In the genomic region with DNA sequence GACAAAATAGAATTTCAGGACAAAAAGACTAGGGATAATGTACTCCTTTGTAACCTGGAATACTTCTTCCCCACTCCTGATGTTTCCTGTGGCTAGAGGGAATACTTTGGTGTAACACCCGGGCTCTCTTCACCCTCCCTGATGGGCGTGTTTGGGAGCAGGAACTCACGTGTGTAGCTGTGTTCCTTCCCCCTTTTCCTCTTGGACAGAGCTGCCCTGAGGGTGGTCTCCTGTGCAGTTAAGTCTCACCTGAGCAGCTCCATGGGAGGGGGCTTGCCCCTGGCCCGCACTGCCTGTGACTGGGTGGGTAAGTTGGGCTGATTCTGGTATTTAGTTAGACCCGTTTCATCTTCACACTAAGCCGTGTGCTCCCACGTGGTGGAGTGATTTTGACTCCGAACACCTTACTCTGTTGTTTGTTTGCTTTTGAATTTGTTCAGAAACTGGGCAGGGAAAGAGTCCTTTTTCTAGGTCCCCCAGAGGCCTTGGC, we compare ENCODE assay signal across 1 cellular context.
TF ChIP-seq lines count a peak whose summit lies in the region.

No MANE protein-coding gene starts in this region.

TF ChIP-seq in HepG2, 621 proteins besides CTCF, POLR2A, EP300 and RAD21 (continued from another document and continues in another):
- TF ChIP-seq, protein P1, sequence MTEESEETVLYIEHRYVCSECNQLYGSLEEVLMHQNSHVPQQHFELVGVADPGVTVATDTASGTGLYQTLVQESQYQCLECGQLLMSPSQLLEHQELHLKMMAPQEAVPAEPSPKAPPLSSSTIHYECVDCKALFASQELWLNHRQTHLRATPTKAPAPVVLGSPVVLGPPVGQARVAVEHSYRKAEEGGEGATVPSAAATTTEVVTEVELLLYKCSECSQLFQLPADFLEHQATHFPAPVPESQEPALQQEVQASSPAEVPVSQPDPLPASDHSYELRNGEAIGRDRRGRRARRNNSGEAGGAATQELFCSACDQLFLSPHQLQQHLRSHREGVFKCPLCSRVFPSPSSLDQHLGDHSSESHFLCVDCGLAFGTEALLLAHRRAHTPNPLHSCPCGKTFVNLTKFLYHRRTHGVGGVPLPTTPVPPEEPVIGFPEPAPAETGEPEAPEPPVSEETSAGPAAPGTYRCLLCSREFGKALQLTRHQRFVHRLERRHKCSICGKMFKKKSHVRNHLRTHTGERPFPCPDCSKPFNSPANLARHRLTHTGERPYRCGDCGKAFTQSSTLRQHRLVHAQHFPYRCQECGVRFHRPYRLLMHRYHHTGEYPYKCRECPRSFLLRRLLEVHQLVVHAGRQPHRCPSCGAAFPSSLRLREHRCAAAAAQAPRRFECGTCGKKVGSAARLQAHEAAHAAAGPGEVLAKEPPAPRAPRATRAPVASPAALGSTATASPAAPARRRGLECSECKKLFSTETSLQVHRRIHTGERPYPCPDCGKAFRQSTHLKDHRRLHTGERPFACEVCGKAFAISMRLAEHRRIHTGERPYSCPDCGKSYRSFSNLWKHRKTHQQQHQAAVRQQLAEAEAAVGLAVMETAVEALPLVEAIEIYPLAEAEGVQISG (CRISPR knock-in tag; IDR thresholded peaks at IDR 0.05), result peak; percentile 86
- TF ChIP-seq ZNF709 (CRISPR knock-in tag; IDR thresholded peaks at IDR 0.05), result peak; percentile 22; the same call in 1 of the 2 replicates
- TF ChIP-seq U2AF1 (optimal IDR thresholded peaks at IDR 0.05; ENCODE audit: low read depth, low read length), result no peak
- peak; percentile 88; the same call in 1 of the 2 replicates for TF ChIP-seq EHMT2 (IDR thresholded peaks at IDR 0.05; ENCODE audit: borderline replicate concordance, low read depth, low read length)
- TF ChIP-seq MTA3 (CRISPR knock-in tag; IDR thresholded peaks at IDR 0.05), result no peak
- no peak for TF ChIP-seq ZNF75D (CRISPR knock-in tag; IDR thresholded peaks at IDR 0.05; ENCODE audit: borderline replicate concordance)
- no peak for TF ChIP-seq SYNCRIP (IDR thresholded peaks at IDR 0.05; ENCODE audit: insufficient read depth, low read depth, low read length)
- TF ChIP-seq CBFB (CRISPR knock-in tag; IDR thresholded peaks at IDR 0.05), result peak; percentile 73
- no peak for TF ChIP-seq NFE2L2 (IDR thresholded peaks at IDR 0.05; ENCODE audit: low read length)
- TF ChIP-seq, protein P2, sequence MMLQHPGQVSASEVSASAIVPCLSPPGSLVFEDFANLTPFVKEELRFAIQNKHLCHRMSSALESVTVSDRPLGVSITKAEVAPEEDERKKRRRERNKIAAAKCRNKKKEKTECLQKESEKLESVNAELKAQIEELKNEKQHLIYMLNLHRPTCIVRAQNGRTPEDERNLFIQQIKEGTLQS (CRISPR knock-in tag; IDR thresholded peaks at IDR 0.05), result peak; percentile 39; the same call in 1 of the 2 replicates
- TF ChIP-seq TEAD3 (CRISPR knock-in tag; optimal IDR thresholded peaks at IDR 0.05; ENCODE audit: borderline replicate concordance), result peak; percentile 66
- no peak for TF ChIP-seq ZNF530 (CRISPR knock-in tag; IDR thresholded peaks at IDR 0.05; ENCODE audit: low read depth)
- TF ChIP-seq, protein P3, sequence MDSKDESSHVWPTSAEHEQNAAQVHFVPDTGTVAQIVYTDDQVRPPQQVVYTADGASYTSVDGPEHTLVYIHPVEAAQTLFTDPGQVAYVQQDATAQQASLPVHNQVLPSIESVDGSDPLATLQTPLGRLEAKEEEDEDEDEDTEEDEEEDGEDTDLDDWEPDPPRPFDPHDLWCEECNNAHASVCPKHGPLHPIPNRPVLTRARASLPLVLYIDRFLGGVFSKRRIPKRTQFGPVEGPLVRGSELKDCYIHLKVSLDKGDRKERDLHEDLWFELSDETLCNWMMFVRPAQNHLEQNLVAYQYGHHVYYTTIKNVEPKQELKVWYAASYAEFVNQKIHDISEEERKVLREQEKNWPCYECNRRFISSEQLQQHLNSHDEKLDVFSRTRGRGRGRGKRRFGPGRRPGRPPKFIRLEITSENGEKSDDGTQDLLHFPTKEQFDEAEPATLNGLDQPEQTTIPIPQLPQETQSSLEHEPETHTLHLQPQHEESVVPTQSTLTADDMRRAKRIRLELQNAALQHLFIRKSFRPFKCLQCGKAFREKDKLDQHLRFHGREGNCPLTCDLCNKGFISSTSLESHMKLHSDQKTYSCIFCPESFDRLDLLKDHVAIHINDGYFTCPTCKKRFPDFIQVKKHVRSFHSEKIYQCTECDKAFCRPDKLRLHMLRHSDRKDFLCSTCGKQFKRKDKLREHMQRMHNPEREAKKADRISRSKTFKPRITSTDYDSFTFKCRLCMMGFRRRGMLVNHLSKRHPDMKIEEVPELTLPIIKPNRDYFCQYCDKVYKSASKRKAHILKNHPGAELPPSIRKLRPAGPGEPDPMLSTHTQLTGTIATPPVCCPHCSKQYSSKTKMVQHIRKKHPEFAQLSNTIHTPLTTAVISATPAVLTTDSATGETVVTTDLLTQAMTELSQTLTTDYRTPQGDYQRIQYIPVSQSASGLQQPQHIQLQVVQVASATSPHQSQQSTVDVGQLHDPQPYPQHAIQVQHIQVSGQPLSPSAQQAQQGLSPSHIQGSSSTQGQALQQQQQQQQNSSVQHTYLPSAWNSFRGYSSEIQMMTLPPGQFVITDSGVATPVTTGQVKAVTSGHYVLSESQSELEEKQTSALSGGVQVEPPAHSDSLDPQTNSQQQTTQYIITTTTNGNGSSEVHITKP (CRISPR knock-in tag; IDR thresholded peaks at IDR 0.05; ENCODE audit: low read depth), result peak; percentile 77
- TF ChIP-seq, protein P4, sequence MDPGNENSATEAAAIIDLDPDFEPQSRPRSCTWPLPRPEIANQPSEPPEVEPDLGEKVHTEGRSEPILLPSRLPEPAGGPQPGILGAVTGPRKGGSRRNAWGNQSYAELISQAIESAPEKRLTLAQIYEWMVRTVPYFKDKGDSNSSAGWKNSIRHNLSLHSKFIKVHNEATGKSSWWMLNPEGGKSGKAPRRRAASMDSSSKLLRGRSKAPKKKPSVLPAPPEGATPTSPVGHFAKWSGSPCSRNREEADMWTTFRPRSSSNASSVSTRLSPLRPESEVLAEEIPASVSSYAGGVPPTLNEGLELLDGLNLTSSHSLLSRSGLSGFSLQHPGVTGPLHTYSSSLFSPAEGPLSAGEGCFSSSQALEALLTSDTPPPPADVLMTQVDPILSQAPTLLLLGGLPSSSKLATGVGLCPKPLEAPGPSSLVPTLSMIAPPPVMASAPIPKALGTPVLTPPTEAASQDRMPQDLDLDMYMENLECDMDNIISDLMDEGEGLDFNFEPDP (CRISPR knock-in tag; conservative IDR thresholded peaks at IDR 0.05), result no peak; the same call in 1 of the 2 replicates
- TF ChIP-seq, protein P5, sequence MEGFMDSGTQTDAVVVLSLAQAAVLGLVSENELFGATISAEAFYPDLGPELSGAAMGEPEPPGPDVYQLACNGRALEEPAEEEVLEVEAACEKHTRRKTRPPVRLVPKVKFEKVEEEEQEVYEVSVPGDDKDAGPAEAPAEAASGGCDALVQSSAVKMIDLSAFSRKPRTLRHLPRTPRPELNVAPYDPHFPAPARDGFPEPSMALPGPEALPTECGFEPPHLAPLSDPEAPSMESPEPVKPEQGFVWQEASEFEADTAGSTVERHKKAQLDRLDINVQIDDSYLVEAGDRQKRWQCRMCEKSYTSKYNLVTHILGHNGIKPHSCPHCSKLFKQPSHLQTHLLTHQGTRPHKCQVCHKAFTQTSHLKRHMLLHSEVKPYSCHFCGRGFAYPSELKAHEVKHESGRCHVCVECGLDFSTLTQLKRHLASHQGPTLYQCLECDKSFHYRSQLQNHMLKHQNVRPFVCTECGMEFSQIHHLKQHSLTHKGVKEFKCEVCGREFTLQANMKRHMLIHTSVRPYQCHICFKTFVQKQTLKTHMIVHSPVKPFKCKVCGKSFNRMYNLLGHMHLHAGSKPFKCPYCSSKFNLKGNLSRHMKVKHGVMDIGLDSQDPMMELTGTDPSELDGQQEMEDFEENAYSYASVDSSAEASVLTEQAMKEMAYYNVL (CRISPR knock-in tag; IDR thresholded peaks at IDR 0.05; ENCODE audit: borderline replicate concordance), result no peak
- TF ChIP-seq ZNF333 (CRISPR knock-in tag; IDR thresholded peaks at IDR 0.05; ENCODE audit: borderline replicate concordance), result no peak
- peak; percentile 42; the same call in 1 of the 2 replicates for TF ChIP-seq BCL6 (CRISPR knock-in tag; IDR thresholded peaks at IDR 0.05)
- TF ChIP-seq AGO1 (IDR thresholded peaks at IDR 0.05; ENCODE audit: low read depth, low read length, poor library complexity, severe bottlenecking), result no peak
- TF ChIP-seq, protein P6, sequence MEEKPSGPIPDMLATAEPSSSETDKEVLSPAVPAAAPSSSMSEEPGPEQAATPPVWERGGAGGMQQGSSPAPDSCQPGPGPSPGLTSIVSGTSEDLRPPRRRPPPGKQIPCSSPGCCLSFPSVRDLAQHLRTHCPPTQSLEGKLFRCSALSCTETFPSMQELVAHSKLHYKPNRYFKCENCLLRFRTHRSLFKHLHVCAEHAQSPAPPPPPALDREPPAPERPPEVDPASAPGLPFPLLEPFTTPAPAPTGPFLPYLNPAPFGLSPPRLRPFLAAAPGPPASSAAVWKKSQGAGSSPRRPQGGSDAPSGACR (CRISPR knock-in tag; IDR thresholded peaks at IDR 0.05), result peak; percentile 79; the same call in 1 of the 2 replicates
- TF ChIP-seq NRL (CRISPR knock-in tag; IDR thresholded peaks at IDR 0.05; ENCODE audit: borderline replicate concordance), result 0 out of 2 replicates have a peak, but pooled peaks have one; percentile 42
- peak; percentile 81; the same call in 1 of the 2 replicates for TF ChIP-seq HDAC2 (CRISPR knock-in tag; IDR thresholded peaks at IDR 0.05)
- TF ChIP-seq, protein P7, sequence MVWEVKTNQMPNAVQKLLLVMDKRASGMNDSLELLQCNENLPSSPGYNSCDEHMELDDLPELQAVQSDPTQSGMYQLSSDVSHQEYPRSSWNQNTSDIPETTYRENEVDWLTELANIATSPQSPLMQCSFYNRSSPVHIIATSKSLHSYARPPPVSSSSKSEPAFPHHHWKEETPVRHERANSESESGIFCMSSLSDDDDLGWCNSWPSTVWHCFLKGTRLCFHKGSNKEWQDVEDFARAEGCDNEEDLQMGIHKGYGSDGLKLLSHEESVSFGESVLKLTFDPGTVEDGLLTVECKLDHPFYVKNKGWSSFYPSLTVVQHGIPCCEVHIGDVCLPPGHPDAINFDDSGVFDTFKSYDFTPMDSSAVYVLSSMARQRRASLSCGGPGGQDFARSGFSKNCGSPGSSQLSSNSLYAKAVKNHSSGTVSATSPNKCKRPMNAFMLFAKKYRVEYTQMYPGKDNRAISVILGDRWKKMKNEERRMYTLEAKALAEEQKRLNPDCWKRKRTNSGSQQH (CRISPR knock-in tag; IDR thresholded peaks at IDR 0.05; ENCODE audit: low read depth), result 0 out of 2 replicates have a peak, but pooled peaks have one; percentile 54
- TF ChIP-seq, protein P8, sequence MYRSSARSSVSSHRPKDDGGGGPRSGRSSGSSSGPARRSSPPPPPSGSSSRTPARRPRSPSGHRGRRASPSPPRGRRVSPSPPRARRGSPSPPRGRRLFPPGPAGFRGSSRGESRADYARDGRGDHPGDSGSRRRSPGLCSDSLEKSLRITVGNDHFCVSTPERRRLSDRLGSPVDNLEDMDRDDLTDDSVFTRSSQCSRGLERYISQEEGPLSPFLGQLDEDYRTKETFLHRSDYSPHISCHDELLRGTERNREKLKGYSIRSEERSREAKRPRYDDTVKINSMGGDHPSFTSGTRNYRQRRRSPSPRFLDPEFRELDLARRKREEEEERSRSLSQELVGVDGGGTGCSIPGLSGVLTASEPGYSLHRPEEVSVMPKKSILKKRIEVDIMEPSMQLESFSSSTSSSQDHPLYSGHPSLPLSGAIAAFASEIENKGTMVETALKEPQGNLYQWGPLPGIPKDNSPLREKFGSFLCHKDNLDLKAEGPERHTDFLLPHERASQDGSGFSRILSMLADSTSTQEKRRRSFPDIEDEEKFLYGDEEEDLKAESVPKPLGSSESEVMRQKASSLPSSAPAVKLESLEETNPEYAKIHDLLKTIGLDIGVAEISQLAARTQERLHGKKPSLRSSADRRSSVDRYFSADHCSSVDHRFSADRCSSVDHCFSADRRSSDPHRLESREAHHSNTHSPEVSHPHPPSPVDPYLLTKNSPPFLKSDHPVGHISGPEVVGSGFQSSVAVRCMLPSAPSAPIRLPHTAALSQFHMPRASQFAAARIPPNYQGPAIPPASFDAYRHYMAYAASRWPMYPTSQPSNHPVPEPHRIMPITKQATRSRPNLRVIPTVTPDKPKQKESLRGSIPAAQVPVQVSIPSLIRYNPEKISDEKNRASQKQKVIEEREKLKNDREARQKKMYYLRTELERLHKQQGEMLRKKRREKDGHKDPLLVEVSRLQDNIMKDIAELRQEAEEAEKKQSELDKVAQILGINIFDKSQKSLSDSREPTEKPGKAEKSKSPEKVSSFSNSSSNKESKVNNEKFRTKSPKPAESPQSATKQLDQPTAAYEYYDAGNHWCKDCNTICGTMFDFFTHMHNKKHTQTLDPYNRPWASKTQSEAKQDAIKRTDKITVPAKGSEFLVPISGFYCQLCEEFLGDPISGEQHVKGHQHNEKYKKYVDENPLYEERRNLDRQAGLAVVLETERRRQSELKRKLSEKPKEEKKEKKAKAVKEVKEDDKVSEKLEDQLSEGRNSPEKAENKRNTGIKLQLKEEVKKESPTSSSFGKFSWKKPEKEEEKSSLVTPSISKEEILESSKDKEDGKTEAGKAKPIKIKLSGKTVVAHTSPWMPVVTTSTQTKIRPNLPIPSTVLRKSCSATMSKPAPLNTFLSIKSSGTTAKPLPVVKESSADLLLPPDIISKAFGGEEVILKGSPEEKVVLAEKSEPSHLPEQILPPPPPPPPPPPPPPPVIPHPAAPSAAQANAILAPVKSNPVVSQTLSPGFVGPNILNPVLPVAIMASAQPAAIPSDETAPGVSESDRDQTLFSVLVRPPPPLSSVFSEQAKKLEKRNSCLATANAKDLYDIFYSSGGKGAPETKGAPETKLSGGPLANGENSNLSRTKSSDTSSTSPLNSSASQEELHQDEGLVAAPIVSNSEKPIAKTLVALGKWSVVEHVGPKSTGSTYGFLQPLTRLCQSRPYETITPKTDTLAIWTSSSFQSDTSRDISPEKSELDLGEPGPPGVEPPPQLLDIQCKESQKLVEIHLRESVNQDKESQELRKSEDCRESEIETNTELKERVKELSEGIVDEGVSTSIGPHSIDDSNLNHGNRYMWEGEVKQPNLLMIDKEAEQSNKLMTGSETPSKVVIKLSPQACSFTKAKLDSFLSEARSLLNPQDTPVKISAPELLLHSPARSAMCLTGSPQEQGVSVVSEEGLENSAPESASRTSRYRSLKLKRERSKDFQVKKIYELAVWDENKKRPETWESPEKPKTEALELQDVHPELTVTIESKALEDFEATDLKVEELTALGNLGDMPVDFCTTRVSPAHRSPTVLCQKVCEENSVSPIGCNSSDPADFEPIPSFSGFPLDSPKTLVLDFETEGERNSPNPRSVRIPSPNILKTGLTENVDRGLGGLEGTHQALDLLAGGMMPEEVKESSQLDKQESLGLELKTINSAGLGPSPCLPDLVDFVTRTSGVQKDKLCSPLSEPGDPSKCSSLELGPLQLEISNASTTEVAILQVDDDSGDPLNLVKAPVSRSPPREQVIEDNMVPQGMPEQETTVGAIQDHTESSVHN (CRISPR knock-in tag; IDR thresholded peaks at IDR 0.05), result 0 out of 2 replicates have a peak, but pooled peaks have one; percentile 45
- TF ChIP-seq, protein P9, sequence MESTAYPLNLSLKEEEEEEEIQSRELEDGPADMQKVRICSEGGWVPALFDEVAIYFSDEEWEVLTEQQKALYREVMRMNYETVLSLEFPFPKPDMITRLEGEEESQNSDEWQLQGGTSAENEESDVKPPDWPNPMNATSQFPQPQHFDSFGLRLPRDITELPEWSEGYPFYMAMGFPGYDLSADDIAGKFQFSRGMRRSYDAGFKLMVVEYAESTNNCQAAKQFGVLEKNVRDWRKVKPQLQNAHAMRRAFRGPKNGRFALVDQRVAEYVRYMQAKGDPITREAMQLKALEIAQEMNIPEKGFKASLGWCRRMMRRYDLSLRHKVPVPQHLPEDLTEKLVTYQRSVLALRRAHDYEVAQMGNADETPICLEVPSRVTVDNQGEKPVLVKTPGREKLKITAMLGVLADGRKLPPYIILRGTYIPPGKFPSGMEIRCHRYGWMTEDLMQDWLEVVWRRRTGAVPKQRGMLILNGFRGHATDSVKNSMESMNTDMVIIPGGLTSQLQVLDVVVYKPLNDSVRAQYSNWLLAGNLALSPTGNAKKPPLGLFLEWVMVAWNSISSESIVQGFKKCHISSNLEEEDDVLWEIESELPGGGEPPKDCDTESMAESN (CRISPR knock-in tag; conservative IDR thresholded peaks at IDR 0.05), result peak; percentile 60; the same call in 1 of the 2 replicates
- TF ChIP-seq GFI1 (CRISPR knock-in tag; IDR thresholded peaks at IDR 0.05; ENCODE audit: borderline replicate concordance), result 0 out of 2 replicates have a peak, but pooled peaks have one; percentile 31
- no peak; the same call in 1 of the 2 replicates for TF ChIP-seq DNMT3B (CRISPR knock-in tag; conservative IDR thresholded peaks at IDR 0.05)
- TF ChIP-seq FOXO1 (CRISPR knock-in tag; IDR thresholded peaks at IDR 0.05), result peak; percentile 55
